ENCODE assay signal across 12 cellular contexts in the genomic region with DNA sequence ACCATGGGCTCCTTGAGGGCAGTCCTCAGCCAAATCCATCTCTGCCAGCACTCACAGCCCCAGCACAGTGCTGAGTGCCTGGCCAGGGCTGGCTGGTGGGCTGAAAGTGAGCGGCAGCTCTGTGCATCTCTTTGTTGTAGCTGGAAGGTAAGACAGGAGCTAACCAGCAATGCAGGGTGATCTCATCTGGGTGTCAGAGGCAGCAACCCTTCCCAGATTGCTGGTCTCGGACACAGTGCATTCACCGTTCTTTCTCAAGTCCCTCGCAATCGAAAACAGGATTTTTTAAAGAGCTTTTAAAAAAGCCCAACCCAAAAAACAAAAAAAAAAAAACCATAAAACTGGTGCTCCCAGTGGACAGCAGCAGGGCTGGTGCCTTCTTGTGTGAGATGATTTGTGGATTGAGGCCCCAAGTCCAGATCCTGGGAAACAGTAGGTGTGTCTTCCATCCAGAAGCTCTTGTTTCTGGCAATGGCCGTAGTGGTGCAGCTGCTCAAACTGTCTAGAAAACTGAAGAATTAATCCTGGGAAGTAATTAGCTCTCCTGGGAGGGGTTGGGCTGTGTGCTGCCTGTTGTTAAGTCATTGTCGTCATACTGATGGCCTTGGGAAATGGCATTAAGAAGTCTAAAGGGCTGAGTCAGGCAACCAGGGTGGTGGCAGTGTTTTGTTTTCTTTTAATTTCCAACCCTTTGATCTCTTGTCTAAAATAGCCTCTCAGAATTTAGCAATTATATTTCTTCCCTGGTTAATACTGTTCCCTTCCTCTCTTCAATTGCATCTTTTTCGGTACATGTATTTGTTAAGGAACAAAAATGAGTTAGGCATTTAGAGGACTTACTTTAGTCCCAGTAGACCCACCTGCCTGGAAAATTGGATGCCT.
DNase-seq lines count a peak whose midpoint lies in the region; ATAC-seq and TF ChIP-seq lines count a peak whose summit lies in the region.
"Had no signal": no experiment of that assay in that cellular context is flagged by ENCODE, and none has a peak within 500 bp of the region (broad histone marks: within the 10 kb centered on the region; RNA-seq: fewer than 3 reads in every experiment).

No MANE protein-coding gene starts in this region.

- TF ChIP-seq CTCF in AG10803 (conservative IDR thresholded peaks at IDR 0.05; ENCODE audit: low read length) (no peak), adrenal gland (IDR thresholded peaks at IDR 0.05) (no peak)

- H3K27ac ChIP-seq in adrenal gland (peak overlapping the region; percentile 63 to 94 (median 79)), mesodermal cell (ENCODE audit: low read depth, low read length, severe bottlenecking) (peak overlapping the region; percentile 53)
- H3K27ac ChIP-seq: spleen had no signal

- no peaks in the 10 kb centered on the region for H3K27me3 ChIP-seq in adrenal gland
- H3K27me3 ChIP-seq: spleen had no signal

- peak in 1 of 2 donors; percentile 52 for TF ChIP-seq POLR2A in adrenal gland (IDR thresholded peaks at IDR 0.05)

- peak; percentile 61 for DNase-seq in AG10803 (ENCODE audit: low read depth)
- peak; percentile 76 for DNase-seq in NCI-H146 treated with DMSO at 0.1 percent for 48 hours (lab: John Stamatoyannopoulos, UW; ENCODE audit: unreplicated experiment)
- peak; percentile 68 to 89 (median 82) for DNase-seq in adrenal gland
- no peak for DNase-seq in amygdala (lab: John Stamatoyannopoulos, UW)
- no peak for DNase-seq in cerebellum (ENCODE audit: low spot score)
- DNase-seq: activated CD8-positive, alpha-beta memory T cell treated with anti-CD3 and anti-CD28 coated beads for 24 hours; NCI-H226; spleen had no signal

- intact Hi-C loops in adrenal gland (cut with DNase I), result no loop called here

- H3K9me3 ChIP-seq in adrenal gland (replicated peaks in 1 of 3) (no peaks in the 10 kb centered on the region), mesodermal cell (ENCODE audit: control insufficient read depth, low read length) (no peaks in the 10 kb centered on the region)
- H3K9me3 ChIP-seq: spleen had no signal

- H3K4me1 ChIP-seq in adrenal gland (replicated peaks in 1 of 2), result peaks cover 17 to 44% of the 10 kb centered on the region in 2 donors
- peaks cover 49% of the 10 kb centered on the region for H3K4me1 ChIP-seq in mesodermal cell (ENCODE audit: control insufficient read depth, insufficient read depth, low read length, poor library complexity, severe bottlenecking)

- 30 to 48% (median 41%) methylated on average over 8 of the region's 8 CpGs for WGBS in adrenal gland, 4 donors
- 84% methylated on average over 4 to 7 of the region's 8 CpGs for WGBS in mesodermal cell (ENCODE audit: insufficient coverage in 2 of 2), 2 experiments

- H3K36me3 ChIP-seq in adrenal gland (replicated peaks in 1 of 2) (no peaks in the 10 kb centered on the region), mesodermal cell (ENCODE audit: control insufficient read depth, insufficient read depth, low read length) (no peaks in the 10 kb centered on the region)
- H3K36me3 ChIP-seq: spleen had no signal

- H3K4me3 ChIP-seq in AG10803 (ENCODE audit: low read length), result no peak overlapping the region
- no peak overlapping the region for H3K4me3 ChIP-seq in adrenal gland
- H3K4me3 ChIP-seq in mesodermal cell (ENCODE audit: extremely low read depth, insufficient read depth, low read length, poor library complexity, severe bottlenecking), result no peak overlapping the region
- H3K4me3 ChIP-seq: lung, spleen had no signal

- ATAC-seq in GM21723 (IDR thresholded peaks at IDR 0.05; ENCODE audit: unreplicated experiment) (no peak), HG02885 (IDR thresholded peaks at IDR 0.05; ENCODE audit: poor library complexity, unreplicated experiment) (no peak)

Comparison
In these comparisons a context has a peak if more than half of its experiments do, and no peak if none do; other contexts are left out.
1. DNase-seq: peak in AG10803 (single experiment), NCI-H146 treated with DMSO at 0.1 percent for 48 hours (single experiment) and adrenal gland (7 of 7); none in amygdala (0 of 56) and cerebellum (single experiment).